ENCODE assay signal across 1 cellular context in the genomic region with DNA sequence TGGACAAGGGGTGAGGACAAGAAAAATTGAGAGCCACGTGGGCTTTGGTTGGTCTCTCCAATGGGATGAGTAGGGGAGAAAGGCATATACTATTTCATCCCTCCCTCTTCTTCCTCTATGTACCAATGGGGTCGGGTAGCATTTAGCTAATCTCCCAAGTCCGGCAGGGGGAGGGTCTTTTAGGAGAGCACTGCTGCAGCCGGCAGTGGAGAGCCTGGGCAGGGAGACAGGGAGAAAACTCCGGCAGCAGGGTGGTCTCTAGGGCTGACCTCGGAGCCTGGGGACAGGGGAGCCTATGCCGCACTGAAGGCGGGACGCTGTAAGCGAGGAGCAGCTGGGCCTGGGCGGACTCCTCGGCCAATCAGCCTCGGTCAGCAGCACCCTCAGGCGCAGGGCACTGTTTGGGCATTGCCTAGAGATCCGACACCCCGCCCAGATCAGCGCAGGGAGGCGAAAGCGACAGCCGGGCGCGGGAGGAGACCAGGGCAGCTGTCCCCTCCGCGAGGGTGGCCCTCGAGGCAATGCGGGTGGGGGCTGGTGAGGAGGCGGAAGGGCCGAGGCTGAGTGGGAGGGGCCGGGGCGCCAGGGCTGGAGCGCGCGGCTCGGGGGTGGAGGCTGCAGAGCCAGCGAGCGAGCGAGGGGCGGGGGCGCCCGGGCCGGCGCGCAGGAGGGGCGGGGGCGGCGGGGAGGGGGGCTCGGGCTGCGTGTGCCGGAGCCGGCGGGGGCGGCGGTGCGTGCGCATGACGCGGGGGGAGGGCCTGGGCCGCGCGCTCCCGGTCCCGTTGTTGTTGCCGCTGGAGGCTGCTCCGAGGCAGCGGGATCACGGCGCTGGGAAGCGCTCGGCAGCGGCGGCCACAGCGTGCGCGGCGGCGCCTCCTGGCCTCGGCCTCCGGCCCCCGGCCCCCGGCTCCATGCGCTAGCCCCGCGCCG.
TF ChIP-seq lines count a peak whose summit lies in the region.

A gene (plus strand): TSS at position 785 of the 930 bp plus-strand sequence. CDS start 267 bp downstream, outside the sequence.

TF ChIP-seq in HepG2, 621 proteins besides CTCF, POLR2A, EP300 and RAD21 (continued from another document):
- TF ChIP-seq, protein P1, sequence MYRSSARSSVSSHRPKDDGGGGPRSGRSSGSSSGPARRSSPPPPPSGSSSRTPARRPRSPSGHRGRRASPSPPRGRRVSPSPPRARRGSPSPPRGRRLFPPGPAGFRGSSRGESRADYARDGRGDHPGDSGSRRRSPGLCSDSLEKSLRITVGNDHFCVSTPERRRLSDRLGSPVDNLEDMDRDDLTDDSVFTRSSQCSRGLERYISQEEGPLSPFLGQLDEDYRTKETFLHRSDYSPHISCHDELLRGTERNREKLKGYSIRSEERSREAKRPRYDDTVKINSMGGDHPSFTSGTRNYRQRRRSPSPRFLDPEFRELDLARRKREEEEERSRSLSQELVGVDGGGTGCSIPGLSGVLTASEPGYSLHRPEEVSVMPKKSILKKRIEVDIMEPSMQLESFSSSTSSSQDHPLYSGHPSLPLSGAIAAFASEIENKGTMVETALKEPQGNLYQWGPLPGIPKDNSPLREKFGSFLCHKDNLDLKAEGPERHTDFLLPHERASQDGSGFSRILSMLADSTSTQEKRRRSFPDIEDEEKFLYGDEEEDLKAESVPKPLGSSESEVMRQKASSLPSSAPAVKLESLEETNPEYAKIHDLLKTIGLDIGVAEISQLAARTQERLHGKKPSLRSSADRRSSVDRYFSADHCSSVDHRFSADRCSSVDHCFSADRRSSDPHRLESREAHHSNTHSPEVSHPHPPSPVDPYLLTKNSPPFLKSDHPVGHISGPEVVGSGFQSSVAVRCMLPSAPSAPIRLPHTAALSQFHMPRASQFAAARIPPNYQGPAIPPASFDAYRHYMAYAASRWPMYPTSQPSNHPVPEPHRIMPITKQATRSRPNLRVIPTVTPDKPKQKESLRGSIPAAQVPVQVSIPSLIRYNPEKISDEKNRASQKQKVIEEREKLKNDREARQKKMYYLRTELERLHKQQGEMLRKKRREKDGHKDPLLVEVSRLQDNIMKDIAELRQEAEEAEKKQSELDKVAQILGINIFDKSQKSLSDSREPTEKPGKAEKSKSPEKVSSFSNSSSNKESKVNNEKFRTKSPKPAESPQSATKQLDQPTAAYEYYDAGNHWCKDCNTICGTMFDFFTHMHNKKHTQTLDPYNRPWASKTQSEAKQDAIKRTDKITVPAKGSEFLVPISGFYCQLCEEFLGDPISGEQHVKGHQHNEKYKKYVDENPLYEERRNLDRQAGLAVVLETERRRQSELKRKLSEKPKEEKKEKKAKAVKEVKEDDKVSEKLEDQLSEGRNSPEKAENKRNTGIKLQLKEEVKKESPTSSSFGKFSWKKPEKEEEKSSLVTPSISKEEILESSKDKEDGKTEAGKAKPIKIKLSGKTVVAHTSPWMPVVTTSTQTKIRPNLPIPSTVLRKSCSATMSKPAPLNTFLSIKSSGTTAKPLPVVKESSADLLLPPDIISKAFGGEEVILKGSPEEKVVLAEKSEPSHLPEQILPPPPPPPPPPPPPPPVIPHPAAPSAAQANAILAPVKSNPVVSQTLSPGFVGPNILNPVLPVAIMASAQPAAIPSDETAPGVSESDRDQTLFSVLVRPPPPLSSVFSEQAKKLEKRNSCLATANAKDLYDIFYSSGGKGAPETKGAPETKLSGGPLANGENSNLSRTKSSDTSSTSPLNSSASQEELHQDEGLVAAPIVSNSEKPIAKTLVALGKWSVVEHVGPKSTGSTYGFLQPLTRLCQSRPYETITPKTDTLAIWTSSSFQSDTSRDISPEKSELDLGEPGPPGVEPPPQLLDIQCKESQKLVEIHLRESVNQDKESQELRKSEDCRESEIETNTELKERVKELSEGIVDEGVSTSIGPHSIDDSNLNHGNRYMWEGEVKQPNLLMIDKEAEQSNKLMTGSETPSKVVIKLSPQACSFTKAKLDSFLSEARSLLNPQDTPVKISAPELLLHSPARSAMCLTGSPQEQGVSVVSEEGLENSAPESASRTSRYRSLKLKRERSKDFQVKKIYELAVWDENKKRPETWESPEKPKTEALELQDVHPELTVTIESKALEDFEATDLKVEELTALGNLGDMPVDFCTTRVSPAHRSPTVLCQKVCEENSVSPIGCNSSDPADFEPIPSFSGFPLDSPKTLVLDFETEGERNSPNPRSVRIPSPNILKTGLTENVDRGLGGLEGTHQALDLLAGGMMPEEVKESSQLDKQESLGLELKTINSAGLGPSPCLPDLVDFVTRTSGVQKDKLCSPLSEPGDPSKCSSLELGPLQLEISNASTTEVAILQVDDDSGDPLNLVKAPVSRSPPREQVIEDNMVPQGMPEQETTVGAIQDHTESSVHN (CRISPR knock-in tag; IDR thresholded peaks at IDR 0.05) = 0 out of 2 replicates have a peak, but pooled peaks have one; percentile 23
- TF ChIP-seq, protein P2, sequence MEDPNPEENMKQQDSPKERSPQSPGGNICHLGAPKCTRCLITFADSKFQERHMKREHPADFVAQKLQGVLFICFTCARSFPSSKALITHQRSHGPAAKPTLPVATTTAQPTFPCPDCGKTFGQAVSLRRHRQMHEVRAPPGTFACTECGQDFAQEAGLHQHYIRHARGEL (CRISPR knock-in tag; IDR thresholded peaks at IDR 0.05) = no peak
- TF ChIP-seq ZNF138 (CRISPR knock-in tag; IDR thresholded peaks at IDR 0.05; ENCODE audit: low read depth) (no peak), RARA (CRISPR knock-in tag; IDR thresholded peaks at IDR 0.05) (peak; percentile 35; the same call in 1 of the 2 replicates), KAT8 (CRISPR knock-in tag; IDR thresholded peaks at IDR 0.05) (peak; percentile 71; the same call in 1 of the 2 replicates), ZSCAN31 (CRISPR knock-in tag; IDR thresholded peaks at IDR 0.05; ENCODE audit: low read depth) (peak; percentile 74; the same call in 1 of the 2 replicates), AGO1 (IDR thresholded peaks at IDR 0.05; ENCODE audit: low read depth, low read length, poor library complexity, severe bottlenecking) (peak; percentile 68), ZC3H13 (CRISPR knock-in tag; IDR thresholded peaks at IDR 0.05) (no peak; the same call in 1 of the 2 replicates), ZIK1 (CRISPR knock-in tag; IDR thresholded peaks at IDR 0.05; ENCODE audit: borderline replicate concordance, low read depth) (no peak; the same call in 1 of the 2 replicates), TOPORS (CRISPR knock-in tag; IDR thresholded peaks at IDR 0.05) (0 out of 2 replicates have a peak, but pooled peaks have one; percentile 41), ZNF431 (CRISPR knock-in tag; IDR thresholded peaks at IDR 0.05; ENCODE audit: borderline replicate concordance, low read depth) (0 out of 2 replicates have a peak, but pooled peaks have one; percentile 39), ZNF225 (CRISPR knock-in tag; IDR thresholded peaks at IDR 0.05) (0 out of 2 replicates have a peak, but pooled peaks have one; percentile 44), ISL2 (CRISPR knock-in tag; IDR thresholded peaks at IDR 0.05) (0 out of 2 replicates have a peak, but pooled peaks have one; percentile 22), ZNF354B (CRISPR knock-in tag; IDR thresholded peaks at IDR 0.05) (peak; percentile 33; the same call in 1 of the 2 replicates), SIN3A (IDR thresholded peaks at IDR 0.05; ENCODE audit: borderline replicate concordance, low read depth, low read length) (peak; percentile 12; the same call in 1 of the 2 replicates), MEF2D (CRISPR knock-in tag; IDR thresholded peaks at IDR 0.05) (0 out of 2 replicates have a peak, but pooled peaks have one; percentile 64), NONO (IDR thresholded peaks at IDR 0.05) (no peak), NONO (CRISPR knock-in tag; conservative IDR thresholded peaks at IDR 0.05) (peak; percentile 83), ZFP37 (CRISPR knock-in tag; IDR thresholded peaks at IDR 0.05; ENCODE audit: borderline replicate concordance) (0 out of 2 replicates have a peak, but pooled peaks have one; percentile 15)
- TF ChIP-seq, protein P3, sequence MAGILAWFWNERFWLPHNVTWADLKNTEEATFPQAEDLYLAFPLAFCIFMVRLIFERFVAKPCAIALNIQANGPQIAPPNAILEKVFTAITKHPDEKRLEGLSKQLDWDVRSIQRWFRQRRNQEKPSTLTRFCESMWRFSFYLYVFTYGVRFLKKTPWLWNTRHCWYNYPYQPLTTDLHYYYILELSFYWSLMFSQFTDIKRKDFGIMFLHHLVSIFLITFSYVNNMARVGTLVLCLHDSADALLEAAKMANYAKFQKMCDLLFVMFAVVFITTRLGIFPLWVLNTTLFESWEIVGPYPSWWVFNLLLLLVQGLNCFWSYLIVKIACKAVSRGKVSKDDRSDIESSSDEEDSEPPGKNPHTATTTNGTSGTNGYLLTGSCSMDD (CRISPR knock-in tag; IDR thresholded peaks at IDR 0.05) = no peak
